ENCODE assay signal across 8 cellular contexts in genomic region chr1:148361427-148361901, GRCh38.
DNase-seq lines count a peak whose midpoint lies in the region; ATAC-seq and TF ChIP-seq lines count a peak whose summit lies in the region.
"Not testable (repeated sequence)": the region's sequence is repeated elsewhere in the genome, so short reads cannot be mapped to it uniquely, and the experiment has no call there.

No MANE protein-coding gene starts in this region.

- H3K4me3 Mint-ChIP-seq in osteocyte (ENCODE audit: unreplicated experiment), result peak overlapping the region; percentile 61

- ATAC-seq in DND-41 (ENCODE audit: insufficient read depth, low read depth), result not testable (repeated sequence)

- TF ChIP-seq CTCF in DND-41 (IDR thresholded peaks at IDR 0.05; ENCODE audit: borderline replicate concordance, extremely low read depth, low read length, poor library complexity, severe bottlenecking), result peak; percentile 16
- peak; percentile 37 for TF ChIP-seq CTCF in osteocyte (IDR thresholded peaks at IDR 0.05)

- not testable (repeated sequence) for H4K20me1 ChIP-seq in DND-41 (ENCODE audit: insufficient read depth, low read length)

- H3K79me2 ChIP-seq in DND-41 (ENCODE audit: insufficient read depth, low read length), result not testable (repeated sequence)

- H3K9me3 ChIP-seq in DND-41 (ENCODE audit: insufficient read depth, low read length, severe bottlenecking); iPS-20b (ENCODE audit: insufficient read depth, low read depth, low read length); subcutaneous abdominal adipose tissue (ENCODE audit: control insufficient read depth in 5 of 5, low read length in 5 of 5): not testable (repeated sequence)

- H3K27ac ChIP-seq in DND-41 (ENCODE audit: low read length); iPS-20b (ENCODE audit: low read length); subcutaneous abdominal adipose tissue (ENCODE audit: low read depth, low read length): not testable (repeated sequence)

- H2AFZ ChIP-seq in DND-41 (ENCODE audit: low read depth, low read length), result not testable (repeated sequence)

- not testable (repeated sequence) for H3K36me3 ChIP-seq in DND-41 (ENCODE audit: insufficient read depth, low read length); iPS-20b (ENCODE audit: insufficient read depth, low read depth, low read length); subcutaneous abdominal adipose tissue (ENCODE audit: control insufficient read depth in 5 of 5, insufficient read depth in 5 of 5, low read length in 5 of 5)

- H3K4me1 Mint-ChIP-seq in osteocyte (ENCODE audit: unreplicated experiment), result peaks cover 17% of the 10 kb centered on the region

- DNase-seq in DND-41; osteocyte (ENCODE audit: extremely low spot score, unreplicated experiment): not testable (repeated sequence)
- peak; percentile 62 for DNase-seq in M059J (ENCODE audit: low read depth)
- peak; percentile 28 for DNase-seq in T-helper 22 cell (ENCODE audit: low read depth)
- DNase-seq in activated effector memory CD4-positive, alpha-beta T cell treated with anti-CD3 and anti-CD28 coated beads, Interleukin-2, amount 50 U/mL, for 16 hours, result peak; percentile 83
- peak; percentile 43 for DNase-seq in effector CD8-positive, alpha-beta T cell (lab: John Stamatoyannopoulos, UW)

- not testable (repeated sequence) for H3K27ac Mint-ChIP-seq in osteocyte (ENCODE audit: unreplicated experiment)

- not testable (repeated sequence) for H3K4me2 ChIP-seq in DND-41 (ENCODE audit: insufficient read depth, low read length)

- H3K36me3 Mint-ChIP-seq in osteocyte (ENCODE audit: unreplicated experiment), result not testable (repeated sequence)

- H3K4me1 ChIP-seq in DND-41 (ENCODE audit: insufficient read depth, low read length); iPS-20b (ENCODE audit: insufficient read depth, low read length): not testable (repeated sequence)
- H3K4me1 ChIP-seq in subcutaneous abdominal adipose tissue (ENCODE audit: control insufficient read depth in 5 of 5, insufficient read depth in 5 of 5, low read length in 5 of 5), result peaks cover 0 to 16% (median 8%) of the 10 kb centered on the region in 5 donors

- H3K9ac ChIP-seq in DND-41 (ENCODE audit: low read depth, low read length); subcutaneous abdominal adipose tissue (ENCODE audit: low read length in 5 of 5): not testable (repeated sequence)
- peak overlapping the region; percentile 9; the same call in 1 of the 2 replicates for H3K9ac ChIP-seq in iPS-20b (ENCODE audit: low read depth, low read length)

- not testable (repeated sequence) for H3K4me3 ChIP-seq in DND-41 (ENCODE audit: low read depth in 1 of 2, low read length in 2 of 2)
- H3K4me3 ChIP-seq in iPS-20b (ENCODE audit: low read length) (peak overlapping the region; percentile 67), subcutaneous abdominal adipose tissue (ENCODE audit: low read depth in 1 of 5, low read length in 5 of 5) (peak overlapping the region in 3 of 5 donors; percentile 1 to 40 (median 29))

- H3K9me3 Mint-ChIP-seq in osteocyte (ENCODE audit: unreplicated experiment), result not testable (repeated sequence)

- H3K27me3 ChIP-seq in DND-41 (ENCODE audit: insufficient read depth, low read length, poor library complexity), result not testable (repeated sequence)
- H3K27me3 ChIP-seq in iPS-20b (ENCODE audit: insufficient read depth, low read length), result peaks cover 42% of the 10 kb centered on the region
- H3K27me3 ChIP-seq in subcutaneous abdominal adipose tissue (ENCODE audit: control insufficient read depth in 5 of 5, insufficient read depth in 4 of 5, low read length in 5 of 5), result peaks cover 0 to 30% (median 15%) of the 10 kb centered on the region in 5 donors

- peaks cover 47% of the 10 kb centered on the region for H3K27me3 Mint-ChIP-seq in osteocyte (ENCODE audit: unreplicated experiment)
